Comparison of ENCODE assay signal across 10 cellular contexts in genomic region chr6:137415834-137416190, GRCh38.
DNase-seq lines count a peak whose midpoint lies in the region; ATAC-seq and TF ChIP-seq lines count a peak whose summit lies in the region.
"Had no signal": no experiment of that assay in that cellular context is flagged by ENCODE, and none has a peak within 500 bp of the region (broad histone marks: within the 10 kb centered on the region; RNA-seq: fewer than 3 reads in every experiment).

No MANE protein-coding gene starts in this region.

- no peak for DNase-seq in left ventricle myocardium inferior
- no peak for DNase-seq in left cardiac atrium
- DNase-seq in activated naive CD8-positive, alpha-beta T cell treated with anti-CD3 and anti-CD28 coated beads, Interleukin-2, amount 10 ng/mL, durations not matched to agents 7 days and 5 days = no peak
- no peak for DNase-seq in SHP77 treated with DMSO at 0.1 percent for 48 hours (lab: John Stamatoyannopoulos, UW)
- DNase-seq in NK-92 (lab: John Stamatoyannopoulos, UW; ENCODE audit: unreplicated experiment) = no peak
- no peak for DNase-seq in stimulated activated CD4-positive, alpha-beta T cell treated with anti-CD3 and anti-CD28 coated beads, Interleukin-12 subunit alpha, Interleukin-12 subunit beta, amount 100 ng/mL, for 4 hours
- DNase-seq in stimulated activated CD8-positive, alpha-beta memory T cell treated with anti-CD3 and anti-CD28 coated beads, Interleukin-4, amount 100 ng/mL, for 48 hours = no peak
- DNase-seq: NCI-H2029 had no signal

- TF ChIP-seq CTCF in left ventricle myocardium inferior (IDR thresholded peaks at IDR 0.05; ENCODE audit: borderline replicate concordance) = no peak

- no peaks in the 10 kb centered on the region for H3K36me3 ChIP-seq in left ventricle myocardium inferior
- no peaks in the 10 kb centered on the region for H3K36me3 ChIP-seq in mucosa of stomach (ENCODE audit: control insufficient read depth, insufficient read depth, low read length)
- H3K36me3 ChIP-seq: Peyer's patch had no signal

- H3K27ac Mint-ChIP-seq in activated naive CD8-positive, alpha-beta T cell treated with anti-CD3 and anti-CD28 coated beads, Interleukin-2, amount 10 ng/mL, durations not matched to agents 7 days and 5 days = no peak overlapping the region

- intact Hi-C loops in left ventricle myocardium inferior (cut with micrococcal nuclease) (no loop called here), left cardiac atrium (cut with DNase I) (loop anchor here in 1 of 2 donors (2.0 kb wide), 1 partner anchor 145 kb away; no protein-coding TSS in a partner anchor)

- H3K9me3 Mint-ChIP-seq in activated naive CD8-positive, alpha-beta T cell treated with anti-CD3 and anti-CD28 coated beads, Interleukin-2, amount 10 ng/mL, durations not matched to agents 7 days and 5 days = no peaks in the 10 kb centered on the region

- POLR2A ChIA-PET in activated naive CD8-positive, alpha-beta T cell treated with anti-CD3 and anti-CD28 coated beads, Interleukin-2, amount 10 ng/mL, durations not matched to agents 7 days and 5 days (lab: Charles Lee) = no interaction called here

- H3K36me3 Mint-ChIP-seq in activated naive CD8-positive, alpha-beta T cell treated with anti-CD3 and anti-CD28 coated beads, Interleukin-2, amount 10 ng/mL, durations not matched to agents 7 days and 5 days = no peaks in the 10 kb centered on the region

- no peak for ATAC-seq in left cardiac atrium
- ATAC-seq in activated naive CD8-positive, alpha-beta T cell treated with anti-CD3 and anti-CD28 coated beads, Interleukin-2, amount 10 ng/mL, durations not matched to agents 7 days and 5 days (ENCODE audit: low read depth) = no peak

- H3K27me3 Mint-ChIP-seq in activated naive CD8-positive, alpha-beta T cell treated with anti-CD3 and anti-CD28 coated beads, Interleukin-2, amount 10 ng/mL, durations not matched to agents 7 days and 5 days = peaks cover 33% of the 10 kb centered on the region

- H3K4me1 ChIP-seq in left ventricle myocardium inferior (peaks cover 6% of the 10 kb centered on the region), mucosa of stomach (ENCODE audit: control insufficient read depth, insufficient read depth, low read length) (no peaks in the 10 kb centered on the region)
- H3K4me1 ChIP-seq: Peyer's patch had no signal

- peak overlapping the region; percentile 76 for H3K4me3 Mint-ChIP-seq in activated naive CD8-positive, alpha-beta T cell treated with anti-CD3 and anti-CD28 coated beads, Interleukin-2, amount 10 ng/mL, durations not matched to agents 7 days and 5 days

- H3K9ac ChIP-seq in mucosa of stomach (ENCODE audit: low read length) = peak overlapping the region; percentile 69

- H3K9me3 ChIP-seq in left ventricle myocardium inferior (replicated peaks) (no peaks in the 10 kb centered on the region), mucosa of stomach (ENCODE audit: control insufficient read depth, low read length) (no peaks in the 10 kb centered on the region)
- H3K9me3 ChIP-seq: Peyer's patch had no signal

- peaks cover 8% of the 10 kb centered on the region for H3K4me1 Mint-ChIP-seq in activated naive CD8-positive, alpha-beta T cell treated with anti-CD3 and anti-CD28 coated beads, Interleukin-2, amount 10 ng/mL, durations not matched to agents 7 days and 5 days

- H3K27me3 ChIP-seq in left ventricle myocardium inferior (ENCODE audit: low read depth) (peaks cover 33% of the 10 kb centered on the region), mucosa of stomach (ENCODE audit: control insufficient read depth, insufficient read depth, low read length) (peaks cover 24% of the 10 kb centered on the region)
- H3K27me3 ChIP-seq: Peyer's patch had no signal

- peak overlapping the region; percentile 46 for H3K27ac ChIP-seq in left ventricle myocardium inferior (replicated peaks)

- H3K4me3 ChIP-seq in left ventricle myocardium inferior (peak overlapping the region; percentile 64), mucosa of stomach (ENCODE audit: low read length) (peak overlapping the region; percentile 68)
